ENCODE assay signal across 1 cellular context in the genomic region with DNA sequence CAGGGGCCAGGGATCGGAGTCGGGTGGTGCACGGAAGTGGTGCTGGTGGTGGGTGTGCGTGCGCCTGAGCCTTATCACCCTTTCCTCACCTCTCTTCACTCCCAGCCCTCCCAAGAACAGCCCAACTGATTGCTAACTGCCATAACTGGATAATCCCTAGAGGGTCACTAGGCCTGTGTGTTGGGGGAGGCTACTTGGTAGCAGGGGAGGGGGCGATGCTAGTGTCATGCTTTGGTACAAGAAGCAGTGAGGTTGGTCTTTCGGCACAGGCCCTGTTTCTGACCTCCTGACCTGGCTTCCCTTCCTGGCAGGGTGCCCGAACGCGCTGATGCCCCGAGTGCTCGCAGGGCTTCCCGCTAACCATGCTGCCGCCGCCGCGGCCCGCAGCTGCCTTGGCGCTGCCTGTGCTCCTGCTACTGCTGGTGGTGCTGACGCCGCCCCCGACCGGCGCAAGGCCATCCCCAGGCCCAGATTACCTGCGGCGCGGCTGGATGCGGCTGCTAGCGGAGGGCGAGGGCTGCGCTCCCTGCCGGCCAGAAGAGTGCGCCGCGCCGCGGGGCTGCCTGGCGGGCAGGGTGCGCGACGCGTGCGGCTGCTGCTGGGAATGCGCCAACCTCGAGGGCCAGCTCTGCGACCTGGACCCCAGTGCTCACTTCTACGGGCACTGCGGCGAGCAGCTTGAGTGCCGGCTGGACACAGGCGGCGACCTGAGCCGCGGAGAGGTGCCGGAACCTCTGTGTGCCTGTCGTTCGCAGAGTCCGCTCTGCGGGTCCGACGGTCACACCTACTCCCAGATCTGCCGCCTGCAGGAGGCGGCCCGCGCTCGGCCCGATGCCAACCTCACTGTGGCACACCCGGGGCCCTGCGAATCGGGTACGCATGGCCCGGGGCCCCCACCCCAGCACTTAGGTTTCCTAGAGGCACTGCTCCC.
TF ChIP-seq lines count a peak whose summit lies in the region.

No MANE protein-coding gene starts in this region.

TF ChIP-seq in HepG2, 621 proteins besides CTCF, POLR2A, EP300 and RAD21 (continued from another document and continues in another):
- TF ChIP-seq HDAC6 (IDR thresholded peaks at IDR 0.05; ENCODE audit: low read depth, low read length) (no peak), ZNF577 (CRISPR knock-in tag; IDR thresholded peaks at IDR 0.05; ENCODE audit: borderline replicate concordance, low read depth) (no peak), GFI1 (CRISPR knock-in tag; IDR thresholded peaks at IDR 0.05; ENCODE audit: borderline replicate concordance) (peak; percentile 21; the same call in 1 of the 2 replicates), AHDC1 (CRISPR knock-in tag; IDR thresholded peaks at IDR 0.05; ENCODE audit: borderline replicate concordance) (no peak; the same call in 1 of the 2 replicates), ZNF34 (CRISPR knock-in tag; IDR thresholded peaks at IDR 0.05; ENCODE audit: borderline replicate concordance) (no peak; the same call in 1 of the 2 replicates), ZNF782 (CRISPR knock-in tag; IDR thresholded peaks at IDR 0.05; ENCODE audit: borderline replicate concordance) (peak; percentile 76; the same call in 1 of the 2 replicates), ZNF556 (CRISPR knock-in tag; IDR thresholded peaks at IDR 0.05; ENCODE audit: borderline replicate concordance) (peak; percentile 94), CERS6 (CRISPR knock-in tag; IDR thresholded peaks at IDR 0.05) (0 out of 2 replicates have a peak, but pooled peaks have one; percentile 84), ZNF234 (CRISPR knock-in tag; conservative IDR thresholded peaks at IDR 0.05) (0 out of 2 replicates have a peak, but pooled peaks have one; percentile 78), JUND (CRISPR knock-in tag; IDR thresholded peaks at IDR 0.05) (no peak; the same call in none of the 2 replicates), ZNF816 (CRISPR knock-in tag; IDR thresholded peaks at IDR 0.05; ENCODE audit: borderline replicate concordance) (no peak), ZNF781 (CRISPR knock-in tag; IDR thresholded peaks at IDR 0.05; ENCODE audit: borderline replicate concordance, not compliant biosample characterization) (peak; percentile 39), KLF6 (CRISPR knock-in tag; IDR thresholded peaks at IDR 0.05) (peak; percentile 80; the same call in 1 of the 2 replicates), RBM39 (IDR thresholded peaks at IDR 0.05; ENCODE audit: low read depth, low read length, poor library complexity, severe bottlenecking) (no peak), ETS1 (CRISPR knock-in tag; IDR thresholded peaks at IDR 0.05) (no peak), RAD51 (IDR thresholded peaks at IDR 0.05; ENCODE audit: borderline replicate concordance) (no peak), ZNF329 (CRISPR knock-in tag; IDR thresholded peaks at IDR 0.05; ENCODE audit: low read depth) (peak; percentile 82; the same call in 1 of the 2 replicates), HOXA5 (CRISPR knock-in tag; IDR thresholded peaks at IDR 0.05) (peak; percentile 77), SKIL (CRISPR knock-in tag; IDR thresholded peaks at IDR 0.05; ENCODE audit: borderline replicate concordance) (no peak), ZNF274 (CRISPR knock-in tag; IDR thresholded peaks at IDR 0.05) (peak; percentile 81), GATAD2A (CRISPR knock-in tag; IDR thresholded peaks at IDR 0.05) (no peak), ZHX1 (CRISPR knock-in tag; IDR thresholded peaks at IDR 0.05; ENCODE audit: low read depth) (0 out of 2 replicates have a peak, but pooled peaks have one; percentile 66), RBFOX2 (IDR thresholded peaks at IDR 0.05; ENCODE audit: low read depth, low read length) (peak; percentile 93)
- TF ChIP-seq, protein P1, sequence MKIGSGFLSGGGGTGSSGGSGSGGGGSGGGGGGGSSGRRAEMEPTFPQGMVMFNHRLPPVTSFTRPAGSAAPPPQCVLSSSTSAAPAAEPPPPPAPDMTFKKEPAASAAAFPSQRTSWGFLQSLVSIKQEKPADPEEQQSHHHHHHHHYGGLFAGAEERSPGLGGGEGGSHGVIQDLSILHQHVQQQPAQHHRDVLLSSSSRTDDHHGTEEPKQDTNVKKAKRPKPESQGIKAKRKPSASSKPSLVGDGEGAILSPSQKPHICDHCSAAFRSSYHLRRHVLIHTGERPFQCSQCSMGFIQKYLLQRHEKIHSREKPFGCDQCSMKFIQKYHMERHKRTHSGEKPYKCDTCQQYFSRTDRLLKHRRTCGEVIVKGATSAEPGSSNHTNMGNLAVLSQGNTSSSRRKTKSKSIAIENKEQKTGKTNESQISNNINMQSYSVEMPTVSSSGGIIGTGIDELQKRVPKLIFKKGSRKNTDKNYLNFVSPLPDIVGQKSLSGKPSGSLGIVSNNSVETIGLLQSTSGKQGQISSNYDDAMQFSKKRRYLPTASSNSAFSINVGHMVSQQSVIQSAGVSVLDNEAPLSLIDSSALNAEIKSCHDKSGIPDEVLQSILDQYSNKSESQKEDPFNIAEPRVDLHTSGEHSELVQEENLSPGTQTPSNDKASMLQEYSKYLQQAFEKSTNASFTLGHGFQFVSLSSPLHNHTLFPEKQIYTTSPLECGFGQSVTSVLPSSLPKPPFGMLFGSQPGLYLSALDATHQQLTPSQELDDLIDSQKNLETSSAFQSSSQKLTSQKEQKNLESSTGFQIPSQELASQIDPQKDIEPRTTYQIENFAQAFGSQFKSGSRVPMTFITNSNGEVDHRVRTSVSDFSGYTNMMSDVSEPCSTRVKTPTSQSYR (CRISPR knock-in tag; IDR thresholded peaks at IDR 0.05; ENCODE audit: borderline replicate concordance), result peak; percentile 26
- TF ChIP-seq, protein P2, sequence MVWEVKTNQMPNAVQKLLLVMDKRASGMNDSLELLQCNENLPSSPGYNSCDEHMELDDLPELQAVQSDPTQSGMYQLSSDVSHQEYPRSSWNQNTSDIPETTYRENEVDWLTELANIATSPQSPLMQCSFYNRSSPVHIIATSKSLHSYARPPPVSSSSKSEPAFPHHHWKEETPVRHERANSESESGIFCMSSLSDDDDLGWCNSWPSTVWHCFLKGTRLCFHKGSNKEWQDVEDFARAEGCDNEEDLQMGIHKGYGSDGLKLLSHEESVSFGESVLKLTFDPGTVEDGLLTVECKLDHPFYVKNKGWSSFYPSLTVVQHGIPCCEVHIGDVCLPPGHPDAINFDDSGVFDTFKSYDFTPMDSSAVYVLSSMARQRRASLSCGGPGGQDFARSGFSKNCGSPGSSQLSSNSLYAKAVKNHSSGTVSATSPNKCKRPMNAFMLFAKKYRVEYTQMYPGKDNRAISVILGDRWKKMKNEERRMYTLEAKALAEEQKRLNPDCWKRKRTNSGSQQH (CRISPR knock-in tag; IDR thresholded peaks at IDR 0.05; ENCODE audit: low read depth), result peak; percentile 77; the same call in 1 of the 2 replicates
- TF ChIP-seq, protein P3, sequence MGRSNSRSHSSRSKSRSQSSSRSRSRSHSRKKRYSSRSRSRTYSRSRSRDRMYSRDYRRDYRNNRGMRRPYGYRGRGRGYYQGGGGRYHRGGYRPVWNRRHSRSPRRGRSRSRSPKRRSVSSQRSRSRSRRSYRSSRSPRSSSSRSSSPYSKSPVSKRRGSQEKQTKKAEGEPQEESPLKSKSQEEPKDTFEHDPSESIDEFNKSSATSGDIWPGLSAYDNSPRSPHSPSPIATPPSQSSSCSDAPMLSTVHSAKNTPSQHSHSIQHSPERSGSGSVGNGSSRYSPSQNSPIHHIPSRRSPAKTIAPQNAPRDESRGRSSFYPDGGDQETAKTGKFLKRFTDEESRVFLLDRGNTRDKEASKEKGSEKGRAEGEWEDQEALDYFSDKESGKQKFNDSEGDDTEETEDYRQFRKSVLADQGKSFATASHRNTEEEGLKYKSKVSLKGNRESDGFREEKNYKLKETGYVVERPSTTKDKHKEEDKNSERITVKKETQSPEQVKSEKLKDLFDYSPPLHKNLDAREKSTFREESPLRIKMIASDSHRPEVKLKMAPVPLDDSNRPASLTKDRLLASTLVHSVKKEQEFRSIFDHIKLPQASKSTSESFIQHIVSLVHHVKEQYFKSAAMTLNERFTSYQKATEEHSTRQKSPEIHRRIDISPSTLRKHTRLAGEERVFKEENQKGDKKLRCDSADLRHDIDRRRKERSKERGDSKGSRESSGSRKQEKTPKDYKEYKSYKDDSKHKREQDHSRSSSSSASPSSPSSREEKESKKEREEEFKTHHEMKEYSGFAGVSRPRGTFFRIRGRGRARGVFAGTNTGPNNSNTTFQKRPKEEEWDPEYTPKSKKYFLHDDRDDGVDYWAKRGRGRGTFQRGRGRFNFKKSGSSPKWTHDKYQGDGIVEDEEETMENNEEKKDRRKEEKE (IDR thresholded peaks at IDR 0.05), result no peak
